ENCODE assay signal across 19 cellular contexts in genomic region chr5:111810087-111810486, GRCh38. TPM values are rescaled to one million over a fixed set of nuclear protein-coding genes. Genes with fewer than 3 reads are reported as not detected.
DNase-seq lines count a peak whose midpoint lies in the region; ATAC-seq lines count a peak whose summit lies in the region.
"Had no signal": no experiment of that assay in that cellular context is flagged by ENCODE, and none has a peak within 500 bp of the region (broad histone marks: within the 10 kb centered on the region; RNA-seq: fewer than 3 reads in every experiment).

No MANE protein-coding gene starts in this region.

- no peaks in the 10 kb centered on the region for H3K4me1 Mint-ChIP-seq in activated naive CD8-positive, alpha-beta T cell treated with anti-CD3 and anti-CD28 coated beads, Interleukin-2, amount 50 U/mL, for 24 hours
- no peaks in the 10 kb centered on the region for H3K4me1 Mint-ChIP-seq in activated naive CD8-positive, alpha-beta T cell treated with anti-CD3 and anti-CD28 coated beads for 36 hours

- H3K36me3 Mint-ChIP-seq in activated naive CD8-positive, alpha-beta T cell treated with anti-CD3 and anti-CD28 coated beads, Interleukin-2, amount 50 U/mL, for 24 hours (ENCODE audit: low read depth): no peaks in the 10 kb centered on the region
- no peaks in the 10 kb centered on the region for H3K36me3 Mint-ChIP-seq in activated naive CD8-positive, alpha-beta T cell treated with anti-CD3 and anti-CD28 coated beads for 36 hours

- peak; percentile 28 for ATAC-seq in activated naive CD8-positive, alpha-beta T cell treated with anti-CD3 and anti-CD28 coated beads, Interleukin-2, amount 50 U/mL, for 24 hours
- ATAC-seq in left colon (peak; percentile 78), GM21447 (IDR thresholded peaks at IDR 0.05; ENCODE audit: unreplicated experiment) (no peak)
- ATAC-seq: A549, HCT116 had no signal

- no peak for DNase-seq in activated naive CD8-positive, alpha-beta T cell treated with anti-CD3 and anti-CD28 coated beads, Interleukin-2, amount 50 U/mL, for 24 hours
- DNase-seq in activated naive CD8-positive, alpha-beta T cell treated with anti-CD3 and anti-CD28 coated beads for 36 hours: no peak
- DNase-seq in cerebellum (ENCODE audit: low spot score) (peak; percentile 4), left colon (peak in 1 of 2 donors; percentile 31), renal cortical epithelial cell (ENCODE audit: low read depth) (peak; percentile 33), NCI-H146 treated with DMSO at 0.1 percent for 48 hours (lab: John Stamatoyannopoulos, UW; ENCODE audit: unreplicated experiment) (no peak), epidermal melanocyte (ENCODE audit: insufficient read length, low spot score) (no peak)
- DNase-seq: AML-193; Caco-2; IMR-90; Kasumi-1; NCI-H1436 treated with DMSO at 0.1 percent for 48 hours; NCI-H2227 treated with DMSO at 0.1 percent for 48 hours; NCI-H526 treated with DMSO at 0.1 percent for 48 hours; NK-92 treated with Interleukin-12 subunit alpha and Interleukin-12 subunit beta, amount 100 ng/mL, for 24 hours; OCI-M1 had no signal

- H3K27me3 Mint-ChIP-seq in activated naive CD8-positive, alpha-beta T cell treated with anti-CD3 and anti-CD28 coated beads, Interleukin-2, amount 50 U/mL, for 24 hours: peaks cover 7% of the 10 kb centered on the region
- peaks cover 4% of the 10 kb centered on the region for H3K27me3 Mint-ChIP-seq in activated naive CD8-positive, alpha-beta T cell treated with anti-CD3 and anti-CD28 coated beads for 36 hours

- no peak overlapping the region for H3K4me3 Mint-ChIP-seq in activated naive CD8-positive, alpha-beta T cell treated with anti-CD3 and anti-CD28 coated beads, Interleukin-2, amount 50 U/mL, for 24 hours
- no peak overlapping the region for H3K4me3 Mint-ChIP-seq in activated naive CD8-positive, alpha-beta T cell treated with anti-CD3 and anti-CD28 coated beads for 36 hours

- H3K9me3 Mint-ChIP-seq in activated naive CD8-positive, alpha-beta T cell treated with anti-CD3 and anti-CD28 coated beads, Interleukin-2, amount 50 U/mL, for 24 hours: no peaks in the 10 kb centered on the region
- H3K9me3 Mint-ChIP-seq in activated naive CD8-positive, alpha-beta T cell treated with anti-CD3 and anti-CD28 coated beads for 36 hours: no peaks in the 10 kb centered on the region

- intact Hi-C loops in left colon (cut with DNase I, micrococcal nuclease): no loop called here

- no peak overlapping the region for H3K27ac Mint-ChIP-seq in activated naive CD8-positive, alpha-beta T cell treated with anti-CD3 and anti-CD28 coated beads, Interleukin-2, amount 50 U/mL, for 24 hours
- H3K27ac Mint-ChIP-seq in activated naive CD8-positive, alpha-beta T cell treated with anti-CD3 and anti-CD28 coated beads for 36 hours: no peak overlapping the region

RNA-seq across cellular contexts. Expression of gene NREP, which starts 53.1 kb away (rescaled TPM):
- 10 to 100 TPM; 14.2 to 15.7 TPM for total RNA-seq in activated naive CD8-positive, alpha-beta T cell treated with anti-CD3 and anti-CD28 coated beads for 36 hours
- total RNA-seq in cerebellum (717 TPM), left colon (10 to 100 TPM; 14.3 to 16.3 TPM), renal cortical epithelial cell (50.5 and 85.8 TPM in 2 replicates)

Comparison
In these comparisons a context has a peak if more than half of its experiments do, and no peak if none do; other contexts are left out.
1. DNase-seq: peak in cerebellum (single experiment) and renal cortical epithelial cell (single experiment); none in activated naive CD8-positive, alpha-beta T cell treated with anti-CD3 and anti-CD28 coated beads, Interleukin-2, amount 50 U/mL, for 24 hours (single experiment), activated naive CD8-positive, alpha-beta T cell treated with anti-CD3 and anti-CD28 coated beads for 36 hours (single experiment), NCI-H146 treated with DMSO at 0.1 percent for 48 hours (single experiment) and epidermal melanocyte (single experiment).